ENCODE assay signal across 9 cellular contexts in the genomic region with DNA sequence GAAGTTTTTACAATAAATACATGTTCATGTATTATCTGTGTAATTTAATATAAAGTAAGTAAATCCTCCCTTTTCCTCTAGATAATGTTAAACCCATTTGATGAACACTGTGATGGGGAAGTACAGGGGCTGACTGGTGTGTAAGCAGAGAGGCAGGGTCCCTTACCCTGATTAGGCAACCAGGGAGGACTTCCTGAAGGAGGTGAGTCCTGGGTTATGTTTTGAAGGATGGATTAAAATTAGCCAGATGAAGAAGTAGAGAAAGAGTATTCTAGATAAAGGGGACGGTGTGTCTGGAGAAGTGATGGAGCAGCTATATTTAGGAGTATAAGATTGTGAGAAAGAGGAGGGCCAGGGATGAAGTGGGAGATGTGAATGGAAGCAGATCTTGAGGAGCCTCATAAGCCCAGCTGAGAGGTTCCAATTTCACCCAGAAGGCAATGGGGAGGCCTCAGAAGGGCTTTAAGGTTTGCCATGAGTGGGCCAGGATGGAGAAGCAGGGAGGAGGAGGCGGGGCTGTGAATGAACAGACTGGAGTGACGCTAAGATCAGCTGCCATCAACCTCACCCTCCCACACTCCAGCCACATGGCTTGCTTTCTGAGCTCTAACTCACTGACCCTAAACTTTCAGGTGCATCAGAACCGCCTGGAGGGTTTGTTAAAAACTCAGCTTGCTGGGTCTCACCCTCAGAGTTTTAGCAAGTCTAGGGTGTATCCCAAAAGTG. TPM values are rescaled to one million over a fixed set of nuclear protein-coding genes. Genes with fewer than 3 reads are reported as not detected.
A peak's percentile ranks its signal among the peaks of the same experiment; 100 is the strongest.
DNase-seq lines count a peak whose midpoint lies in the region; ATAC-seq, FAIRE-seq and TF ChIP-seq lines count a peak whose summit lies in the region.
"Had no signal": no experiment of that assay in that cellular context is flagged by ENCODE, and none has a peak within 500 bp of the region (broad histone marks: within the 10 kb centered on the region; RNA-seq: fewer than 3 reads in every experiment).

No MANE protein-coding gene starts in this region.

- peaks cover 50 to 76% (median 67%) of the 10 kb centered on the region in 3 donors for H3K4me1 Mint-ChIP-seq in IgD-negative memory B cell
- H3K4me1 Mint-ChIP-seq in effector memory CD8-positive, alpha-beta T cell (ENCODE audit: low read depth in 2 of 2), result peaks cover 27 to 28% of the 10 kb centered on the region in 2 donors

- POLR2A ChIA-PET in A549 (lab: Yijun Ruan, JAX), result interaction anchor here (4.6 to 4.7 kb wide), 2 partner anchors 32 to 35 kb away, joined by 31 to 53 read pairs; partner anchors contain the start of gene ID3

- H3K36me3 Mint-ChIP-seq in IgD-negative memory B cell, result no peaks in the 10 kb centered on the region
- H3K36me3 Mint-ChIP-seq in effector memory CD8-positive, alpha-beta T cell (ENCODE audit: insufficient read depth), result peaks cover 3% of the 10 kb centered on the region

- H3K4me2 ChIP-seq in A549, result peak overlapping the region; percentile 75; the same call in 1 of the 3 replicates

- no peak for TF ChIP-seq CTCF in A549 (IDR thresholded peaks at IDR 0.05)

- TF ChIP-seq RAD21 in A549 (conservative IDR thresholded peaks at IDR 0.05 in 1 of 2, IDR thresholded peaks at IDR 0.05 in 1 of 2), result no peak

- CTCF ChIA-PET in A549 (lab: Yijun Ruan, JAX), result interaction anchor here (0.6 to 12.8 kb wide), 4 partner anchors 13 to 94 kb away, joined by 3 to 143 read pairs (median 5); no protein-coding TSS in a partner anchor

- peak in 1 of 2 experiments; percentile 33 for DNase-seq in A549 (ENCODE audit: low read depth in 1 of 2, low spot score in 1 of 2)
- peak; percentile 10 for DNase-seq in DMS53 treated with DMSO at 0.1 percent for 48 hours (lab: John Stamatoyannopoulos, UW; ENCODE audit: unreplicated experiment)
- DNase-seq in effector memory CD8-positive, alpha-beta T cell, result no peak
- no peak for DNase-seq in NCI-H2196 (lab: John Stamatoyannopoulos, UW; ENCODE audit: unreplicated experiment)
- DNase-seq in occipital lobe (lab: John Stamatoyannopoulos, UW), result no peak
- no peak for DNase-seq in NCI-H526 treated with DMSO at 0.1 percent for 48 hours (lab: John Stamatoyannopoulos, UW)
- DNase-seq in NCI-H2081 treated with DMSO at 0.1 percent for 48 hours (lab: John Stamatoyannopoulos, UW), result no peak
- DNase-seq: NCI-H1694 had no signal

- H3K27ac Mint-ChIP-seq in IgD-negative memory B cell, result peak overlapping the region; percentile 45 to 92 (median 57)
- H3K27ac Mint-ChIP-seq in effector memory CD8-positive, alpha-beta T cell, result peak overlapping the region; percentile 16 to 55

- FAIRE-seq in A549 (lab: Jason Lieb, UNC), result no peak

- peaks cover 0 to 2% (median 0%) of the 10 kb centered on the region in 3 donors for H3K9me3 Mint-ChIP-seq in IgD-negative memory B cell
- no peaks in the 10 kb centered on the region for H3K9me3 Mint-ChIP-seq in effector memory CD8-positive, alpha-beta T cell

- 77% methylated on average over 4 of the region's 4 CpGs for WGBS in A549 (ENCODE audit: missing lambda C conversion rate)

- H3K4me1 ChIP-seq in A549, result peaks cover 96% of the 10 kb centered on the region

- H3K4me3 ChIP-seq in A549, result no peak overlapping the region

- H3K27ac ChIP-seq in A549, result peak overlapping the region; percentile 96 to 100

- no peak for ATAC-seq in A549
- ATAC-seq in effector memory CD8-positive, alpha-beta T cell (replicated peaks), result no peak

- peaks cover 2% of the 10 kb centered on the region for H3K27me3 Mint-ChIP-seq in IgD-negative memory B cell
- peaks cover 0 to 8% of the 10 kb centered on the region in 2 donors for H3K27me3 Mint-ChIP-seq in effector memory CD8-positive, alpha-beta T cell

- no peak for TF ChIP-seq EP300 in A549 (IDR thresholded peaks at IDR 0.05)

- H3K9me3 ChIP-seq in A549, result no peaks in the 10 kb centered on the region

- peak overlapping the region; percentile 14 to 90 (median 66) for H3K4me3 Mint-ChIP-seq in IgD-negative memory B cell
- H3K4me3 Mint-ChIP-seq in effector memory CD8-positive, alpha-beta T cell, result no peak overlapping the region

- TF ChIP-seq POLR2A in A549 (IDR thresholded peaks at IDR 0.05; ENCODE audit: low read length), result no peak

TF ChIP-seq in A549, 52 proteins besides CTCF, POLR2A, EP300 and RAD21:
- TF ChIP-seq HOXA7 (CRISPR knock-in tag; IDR thresholded peaks at IDR 0.05), result no peak
- TF ChIP-seq MAX (IDR thresholded peaks at IDR 0.05), result peak; percentile 26; the same call in 1 of the 2 replicates
- TF ChIP-seq ZFP36 (IDR thresholded peaks at IDR 0.05; ENCODE audit: borderline replicate concordance, partially characterized antibody), result peak; percentile 91
- TF ChIP-seq CBX8 (IDR thresholded peaks at IDR 0.05), result no peak
- TF ChIP-seq NPAS2 (CRISPR knock-in tag; IDR thresholded peaks at IDR 0.05; ENCODE audit: borderline replicate concordance), result no peak

RNA-seq across cellular contexts. Expression of gene ID3, which starts 30.9 kb away (rescaled TPM):
- 171 and 193 TPM in 2 replicates for polyA plus RNA-seq in A549 (2011; rRNA removed)
- polyA plus RNA-seq in A549 (2012; cell fraction: cytosol; rRNA removed), result 847 and 922 TPM in 2 replicates
- 1,068 and 1,236 TPM in 2 replicates for polyA plus RNA-seq in A549 (2012; cell fraction: nucleus; rRNA removed)
- polyA plus RNA-seq in A549 (2017; fragmentation: RNase III; extraction: RNeasy Plus Mini Kit Qiagen cat#74134 plus additional on column Dnase treatment), result 209 to 336 TPM (median 288 TPM) in 3 replicates
- polyA minus RNA-seq in A549 (2011; rRNA and poly(A)+ RNA removed), result 142 and 176 TPM in 2 replicates
- 74.0 TPM for polyA plus RNA-seq in IgD-negative memory B cell
- total RNA-seq in occipital lobe, result 30.3 TPM

RNA-seq across cellular contexts. Expression of gene E2F2, which starts 59.2 kb away (rescaled TPM):
- polyA plus RNA-seq in A549 (2011; rRNA removed) (0.90 and 1.6 TPM in 2 replicates), A549 (2017; fragmentation: RNase III; extraction: RNeasy Plus Mini Kit Qiagen cat#74134 plus additional on column Dnase treatment) (3.4 to 3.9 TPM (median 3.4 TPM) in 3 replicates), IgD-negative memory B cell (2.2 TPM)
- polyA plus RNA-seq in A549 (2012; cell fraction: cytosol; rRNA removed), result 1.8 and 2.4 TPM in 2 replicates
- polyA plus RNA-seq in A549 (2012; cell fraction: nucleus; rRNA removed), result 6.3 and 9.0 TPM in 2 replicates
- 3.0 and 3.3 TPM in 2 replicates for polyA minus RNA-seq in A549 (2011; rRNA and poly(A)+ RNA removed)
- 0.78 TPM for total RNA-seq in occipital lobe

Comparison
In these comparisons a context has a peak if more than half of its experiments do, and no peak if none do; other contexts are left out.
1. H3K4me3 Mint-ChIP-seq: peak in IgD-negative memory B cell (4 of 4); none in effector memory CD8-positive, alpha-beta T cell (0 of 2).